In the genomic region with DNA sequence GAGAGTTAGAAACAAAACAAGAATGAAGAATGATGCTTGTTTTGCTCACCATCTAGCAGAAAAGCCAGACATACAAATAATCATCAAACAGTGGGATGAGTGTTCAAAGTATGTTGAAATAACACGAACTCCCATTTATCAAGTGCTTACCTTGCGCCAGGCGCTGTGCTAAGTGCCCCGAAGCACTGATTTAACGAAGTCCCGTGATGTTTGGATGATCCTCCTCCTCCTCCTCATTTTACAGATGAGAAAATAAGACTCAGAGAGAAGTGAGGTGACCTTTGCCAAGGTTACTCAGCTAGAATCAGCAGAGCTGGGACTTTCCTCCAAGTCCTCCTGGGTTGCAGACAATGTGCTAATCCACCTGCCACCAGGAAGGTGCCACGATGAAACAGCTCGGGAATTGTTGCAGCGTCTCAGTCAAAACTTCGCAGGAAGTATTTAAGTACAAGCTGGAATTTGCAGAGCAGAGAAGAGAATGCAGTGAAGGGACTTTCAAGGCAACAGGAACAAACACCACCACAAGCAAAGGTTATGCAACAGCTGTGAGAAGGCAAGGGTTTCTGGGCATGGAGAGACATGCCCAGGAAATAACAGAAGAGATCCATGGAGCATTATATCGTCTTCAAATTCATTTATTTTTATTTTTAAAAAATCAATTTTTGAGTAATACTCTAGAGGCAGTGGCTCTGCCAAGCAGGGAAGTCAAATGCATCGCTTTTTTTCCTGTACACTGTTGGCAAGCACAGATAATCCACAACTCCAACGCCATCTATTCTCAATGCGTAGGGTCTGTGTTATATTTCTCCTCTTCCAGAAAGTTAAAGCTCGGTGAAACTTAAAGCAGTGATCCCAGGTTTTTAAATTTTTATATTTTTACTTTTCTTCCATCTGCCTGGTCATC, we compare ENCODE assay signal across 10 cellular contexts. TPM values are rescaled to one million over a fixed set of nuclear protein-coding genes. Genes with fewer than 3 reads are reported as not detected.
A peak's percentile ranks its signal among the peaks of the same experiment; 100 is the strongest.
DNase-seq lines count a peak whose midpoint lies in the region; ATAC-seq and TF ChIP-seq lines count a peak whose summit lies in the region.
"Had no signal": no experiment of that assay in that cellular context is flagged by ENCODE, and none has a peak within 500 bp of the region (broad histone marks: within the 10 kb centered on the region; RNA-seq: fewer than 3 reads in every experiment).

No MANE protein-coding gene starts in this region.

- peaks cover 12% of the 10 kb centered on the region for H3K4me1 Mint-ChIP-seq in stimulated activated naive CD8-positive, alpha-beta T cell treated with anti-CD3 and anti-CD28 coated beads, Interleukin-15, amount 100 ng/mL, for 72 hours
- H3K4me1 Mint-ChIP-seq in activated CD4-positive, alpha-beta memory T cell treated with anti-CD3 and anti-CD28 coated beads for 36 hours (ENCODE audit: low read depth): peaks cover 3% of the 10 kb centered on the region

- DNase-seq in NCI-H510A treated with DMSO at 0.1 percent for 48 hours (lab: John Stamatoyannopoulos, UW) (peak; percentile 46), NCI-H510A (lab: John Stamatoyannopoulos, UW) (no peak), SKM-1 treated with dmso at 0.1 percent for 144 hours (lab: John Stamatoyannopoulos, UW; ENCODE audit: unreplicated experiment) (peak; percentile 70), foreskin keratinocyte (peak; percentile 94), NCI-H446 treated with DMSO at 0.1 percent for 48 hours (lab: John Stamatoyannopoulos, UW) (no peak), NCI-H446 (lab: John Stamatoyannopoulos, UW) (no peak)
- DNase-seq in stimulated activated naive CD8-positive, alpha-beta T cell treated with anti-CD3 and anti-CD28 coated beads, Interleukin-15, amount 100 ng/mL, for 72 hours: no peak
- DNase-seq in activated CD4-positive, alpha-beta memory T cell treated with anti-CD3 and anti-CD28 coated beads for 36 hours: no peak
- DNase-seq: brain microvascular endothelial cell, T1000 had no signal

- CTCF ChIA-PET in activated CD4-positive, alpha-beta memory T cell treated with anti-CD3 and anti-CD28 coated beads for 36 hours (lab: Charles Lee): interaction anchor here (1.1 kb wide), 1 partner anchor 73 kb away, joined by 3 read pairs; no protein-coding TSS in a partner anchor

- H3K4me3 Mint-ChIP-seq in stimulated activated naive CD8-positive, alpha-beta T cell treated with anti-CD3 and anti-CD28 coated beads, Interleukin-15, amount 100 ng/mL, for 72 hours: peak overlapping the region in 1 of 2 donors; percentile 3
- no peak overlapping the region for H3K4me3 Mint-ChIP-seq in activated CD4-positive, alpha-beta memory T cell treated with anti-CD3 and anti-CD28 coated beads for 36 hours

- peak; percentile 29 for ATAC-seq in foreskin keratinocyte
- no peak for ATAC-seq in stimulated activated naive CD8-positive, alpha-beta T cell treated with anti-CD3 and anti-CD28 coated beads, Interleukin-15, amount 100 ng/mL, for 72 hours

- H3K27me3 Mint-ChIP-seq in stimulated activated naive CD8-positive, alpha-beta T cell treated with anti-CD3 and anti-CD28 coated beads, Interleukin-15, amount 100 ng/mL, for 72 hours: no peaks in the 10 kb centered on the region
- H3K27me3 Mint-ChIP-seq in activated CD4-positive, alpha-beta memory T cell treated with anti-CD3 and anti-CD28 coated beads for 36 hours: no peaks in the 10 kb centered on the region

- no peaks in the 10 kb centered on the region for H3K27me3 ChIP-seq in foreskin keratinocyte
- H3K27me3 ChIP-seq: brain microvascular endothelial cell had no signal

- intact Hi-C loops in activated CD4-positive, alpha-beta memory T cell treated with anti-CD3 and anti-CD28 coated beads for 36 hours (cut with micrococcal nuclease): no loop called here

- peak overlapping the region; percentile 20 to 72 for H3K27ac Mint-ChIP-seq in stimulated activated naive CD8-positive, alpha-beta T cell treated with anti-CD3 and anti-CD28 coated beads, Interleukin-15, amount 100 ng/mL, for 72 hours
- no peak overlapping the region for H3K27ac Mint-ChIP-seq in activated CD4-positive, alpha-beta memory T cell treated with anti-CD3 and anti-CD28 coated beads for 36 hours

- H3K4me1 ChIP-seq in foreskin keratinocyte: peaks cover 35% of the 10 kb centered on the region

- H3K27ac ChIP-seq in foreskin keratinocyte: peak overlapping the region; percentile 79
- H3K27ac ChIP-seq: brain microvascular endothelial cell had no signal

- TF ChIP-seq CTCF in foreskin keratinocyte (conservative IDR thresholded peaks at IDR 0.05): no peak

- H3K36me3 Mint-ChIP-seq in activated CD4-positive, alpha-beta memory T cell treated with anti-CD3 and anti-CD28 coated beads for 36 hours: no peaks in the 10 kb centered on the region

- POLR2A ChIA-PET in activated CD4-positive, alpha-beta memory T cell treated with anti-CD3 and anti-CD28 coated beads for 36 hours (lab: Charles Lee): no interaction called here

- no peaks in the 10 kb centered on the region for H3K9me3 Mint-ChIP-seq in stimulated activated naive CD8-positive, alpha-beta T cell treated with anti-CD3 and anti-CD28 coated beads, Interleukin-15, amount 100 ng/mL, for 72 hours
- no peaks in the 10 kb centered on the region for H3K9me3 Mint-ChIP-seq in activated CD4-positive, alpha-beta memory T cell treated with anti-CD3 and anti-CD28 coated beads for 36 hours

RNA-seq across cellular contexts. Expression of a gene that starts 11.1 kb away (rescaled TPM):
- 0.63 and 0.88 TPM in 2 replicates for total RNA-seq in foreskin keratinocyte
- 0.93 and 0.99 TPM in 2 replicates for polyA plus RNA-seq in foreskin keratinocyte
- total RNA-seq in activated CD4-positive, alpha-beta memory T cell treated with anti-CD3 and anti-CD28 coated beads for 36 hours: not detected

RNA-seq across cellular contexts. Expression of a gene that starts 13.5 kb away (rescaled TPM):
- 10.2 and 17.8 TPM in 2 replicates for total RNA-seq in foreskin keratinocyte
- polyA plus RNA-seq in foreskin keratinocyte: 15.0 and 24.3 TPM in 2 replicates
- not detected for total RNA-seq in activated CD4-positive, alpha-beta memory T cell treated with anti-CD3 and anti-CD28 coated beads for 36 hours

RNA-seq across cellular contexts. Expression of a gene that starts 34.7 kb away (rescaled TPM):
- 23.4 and 38.5 TPM in 2 replicates for total RNA-seq in foreskin keratinocyte
- polyA plus RNA-seq in foreskin keratinocyte: 21.4 and 31.8 TPM in 2 replicates
- total RNA-seq in activated CD4-positive, alpha-beta memory T cell treated with anti-CD3 and anti-CD28 coated beads for 36 hours: under 1 TPM; 0.19 to 0.51 TPM

RNA-seq across cellular contexts. Expression of a gene that starts 49.7 kb away (rescaled TPM):
- 38.1 and 49.0 TPM in 2 replicates for total RNA-seq in foreskin keratinocyte
- polyA plus RNA-seq in foreskin keratinocyte: 26.4 and 33.1 TPM in 2 replicates
- total RNA-seq in activated CD4-positive, alpha-beta memory T cell treated with anti-CD3 and anti-CD28 coated beads for 36 hours: 10 to 100 TPM; 28.9 to 30.0 TPM

Comparison
In these comparisons a context has a peak if more than half of its experiments do, and no peak if none do; other contexts are left out.
1. DNase-seq: peak in NCI-H510A treated with DMSO at 0.1 percent for 48 hours (single experiment), SKM-1 treated with dmso at 0.1 percent for 144 hours (single experiment) and foreskin keratinocyte (2 of 2); none in NCI-H510A (single experiment), stimulated activated naive CD8-positive, alpha-beta T cell treated with anti-CD3 and anti-CD28 coated beads, Interleukin-15, amount 100 ng/mL, for 72 hours (0 of 2), NCI-H446 treated with DMSO at 0.1 percent for 48 hours (single experiment), activated CD4-positive, alpha-beta memory T cell treated with anti-CD3 and anti-CD28 coated beads for 36 hours (single experiment) and NCI-H446 (0 of 2).
2. RNA of a gene that starts 13.5 kb away (total RNA-seq): 10.2 to 17.8 TPM in foreskin keratinocyte; not detected in activated CD4-positive, alpha-beta memory T cell treated with anti-CD3 and anti-CD28 coated beads for 36 hours; every median in the first group is over 10 times any median in the second.
3. RNA of a gene that starts 34.7 kb away (total RNA-seq): 23.4 to 38.5 TPM in foreskin keratinocyte; 0.19 to 0.51 TPM in activated CD4-positive, alpha-beta memory T cell treated with anti-CD3 and anti-CD28 coated beads for 36 hours; every median in the first group is over 10 times any median in the second.